Comparison of ENCODE assay signal across 8 cellular contexts in genomic region chr5:52948418-52949076, GRCh38. TPM values are rescaled to one million over a fixed set of nuclear protein-coding genes. Genes with fewer than 3 reads are reported as not detected.
DNase-seq lines count a peak whose midpoint lies in the region; ATAC-seq, FAIRE-seq and TF ChIP-seq lines count a peak whose summit lies in the region.

No MANE protein-coding gene starts in this region.

- peak overlapping the region; percentile 5 for H3K4me2 ChIP-seq in astrocyte (ENCODE audit: low read length)
- H3K4me2 ChIP-seq in smooth muscle cell: peak overlapping the region; percentile 40

- peak overlapping the region; percentile 47 for H3K27ac Mint-ChIP-seq in astrocyte (ENCODE audit: unreplicated experiment)

- H3K36me3 ChIP-seq in astrocyte (ENCODE audit: insufficient read depth, low read length) (no peaks in the 10 kb centered on the region), smooth muscle cell (ENCODE audit: low read depth) (no peaks in the 10 kb centered on the region)

- H3K9me3 ChIP-seq in astrocyte (ENCODE audit: insufficient read depth, low read depth, low read length): no peaks in the 10 kb centered on the region
- H3K9me3 ChIP-seq in smooth muscle cell (replicated peaks; ENCODE audit: low read depth): no peaks in the 10 kb centered on the region

- peak overlapping the region; percentile 34 for H3K27ac ChIP-seq in astrocyte (ENCODE audit: low read depth, low read length)
- peak overlapping the region; percentile 93 for H3K27ac ChIP-seq in smooth muscle cell (ENCODE audit: low read depth)

- WGBS in smooth muscle cell (ENCODE audit: low lambda C conversion rate): 12% methylated on average over 1 of the region's 1 CpG

- H2AFZ ChIP-seq in astrocyte (ENCODE audit: low read depth, low read length) (no peak overlapping the region), smooth muscle cell (ENCODE audit: low read depth) (no peak overlapping the region)

- FAIRE-seq in astrocyte (lab: Jason Lieb, UNC): peak; percentile 63

- H3K9ac ChIP-seq in astrocyte (ENCODE audit: low read length) (peak overlapping the region; percentile 2), smooth muscle cell (ENCODE audit: low read depth) (peak overlapping the region; percentile 21)

- no peaks in the 10 kb centered on the region for H3K27me3 Mint-ChIP-seq in astrocyte (ENCODE audit: low read depth, unreplicated experiment)

- H3F3A ChIP-seq in smooth muscle cell (ENCODE audit: low read depth): peaks cover 11% of the 10 kb centered on the region

- H3K4me3 ChIP-seq in astrocyte (ENCODE audit: insufficient read depth, low read depth, low read length) (no peak overlapping the region), smooth muscle cell (no peak overlapping the region)

- DNase-seq in SHP77 (lab: John Stamatoyannopoulos, UW) (peak; percentile 33 to 47), SHP77 treated with DMSO at 0.1 percent for 48 hours (lab: John Stamatoyannopoulos, UW) (no peak), NCI-H1092 treated with DMSO at 0.1 percent for 48 hours (lab: John Stamatoyannopoulos, UW) (peak; percentile 32), T-helper 1 cell (peak; percentile 18 to 80 (median 35)), astrocyte (ENCODE audit: low read depth) (peak; percentile 67), hypothalamus (lab: John Stamatoyannopoulos, UW) (peak in 35 of 51 donors; percentile 0 to 78 (median 21)), smooth muscle cell (lab: John Stamatoyannopoulos, UW; ENCODE audit: unreplicated experiment) (no peak)

- ATAC-seq in HG02678 (IDR thresholded peaks at IDR 0.05; ENCODE audit: unreplicated experiment): peak; percentile 99

- H4K20me1 ChIP-seq in astrocyte (ENCODE audit: insufficient read depth, low read length) (no peaks in the 10 kb centered on the region), smooth muscle cell (ENCODE audit: low read depth) (no peaks in the 10 kb centered on the region)

- TF ChIP-seq CTCF in astrocyte (IDR thresholded peaks at IDR 0.05; ENCODE audit: insufficient read depth, low read depth, low read length): peak; percentile 90
- peak; percentile 72 for TF ChIP-seq CTCF in smooth muscle cell (IDR thresholded peaks at IDR 0.05; ENCODE audit: borderline replicate concordance, insufficient read depth, poor library complexity, severe bottlenecking)

- peaks cover 22% of the 10 kb centered on the region for H3K4me1 Mint-ChIP-seq in astrocyte (ENCODE audit: low read depth, unreplicated experiment)

- H3K4me1 ChIP-seq in astrocyte (ENCODE audit: insufficient read depth, low read length) (peaks cover 14% of the 10 kb centered on the region), smooth muscle cell (ENCODE audit: low read depth) (peaks cover 13% of the 10 kb centered on the region)

- no peaks in the 10 kb centered on the region for H3K9me3 Mint-ChIP-seq in astrocyte (ENCODE audit: unreplicated experiment)

- H3K4me3 Mint-ChIP-seq in astrocyte (ENCODE audit: unreplicated experiment): no peak overlapping the region

- no peaks in the 10 kb centered on the region for H3K36me3 Mint-ChIP-seq in astrocyte (ENCODE audit: low read depth, unreplicated experiment)

- H3K27me3 ChIP-seq in astrocyte (ENCODE audit: insufficient read depth, low read length) (no peaks in the 10 kb centered on the region), smooth muscle cell (ENCODE audit: low read depth) (no peaks in the 10 kb centered on the region)

- H3K79me2 ChIP-seq in astrocyte (ENCODE audit: insufficient read depth, low read length) (no peaks in the 10 kb centered on the region), smooth muscle cell (ENCODE audit: low read depth) (no peaks in the 10 kb centered on the region)

RNA-seq across cellular contexts. Expression of gene ITGA2, which starts 40.6 kb away (rescaled TPM):
- total RNA-seq in astrocyte (20.1 and 35.9 TPM in 2 replicates), smooth muscle cell (16.4 and 19.2 TPM in 2 replicates)
- polyA plus RNA-seq in smooth muscle cell: 1.5 and 5.4 TPM in 2 replicates

Comparison
In these comparisons a context has a peak if more than half of its experiments do, and no peak if none do; other contexts are left out.
1. DNase-seq: peak in SHP77 (2 of 2), NCI-H1092 treated with DMSO at 0.1 percent for 48 hours (single experiment), T-helper 1 cell (5 of 5), astrocyte (single experiment) and hypothalamus (35 of 51); none in SHP77 treated with DMSO at 0.1 percent for 48 hours (single experiment) and smooth muscle cell (single experiment).